19 cellular contexts compared by ENCODE assay signal in genomic region chr11:9528141-9528511, GRCh38. TPM values are rescaled to one million over a fixed set of nuclear protein-coding genes. Genes with fewer than 3 reads are reported as not detected.
DNase-seq lines count a peak whose midpoint lies in the region; ATAC-seq, FAIRE-seq and TF ChIP-seq lines count a peak whose summit lies in the region.
"Had no signal": no experiment of that assay in that cellular context is flagged by ENCODE, and none has a peak within 500 bp of the region (broad histone marks: within the 10 kb centered on the region; RNA-seq: fewer than 3 reads in every experiment).

No MANE protein-coding gene starts in this region.

- 85% methylated on average over 1 of the region's 1 CpG for WGBS in A549 (ENCODE audit: missing lambda C conversion rate)

- intact Hi-C loops in PC-3 (cut with micrococcal nuclease) = no loop called here
- intact Hi-C loops in colonic mucosa (cut with DNase I) = loop anchor here (10.0 kb wide), 1 partner anchor 47 kb away; the partner anchor contains the start of gene WEE1

- TSS peak; percentile 47 for BruUV-seq in PC-3 (replicated peaks; lab: Mats Ljungman, UMichigan)

- ATAC-seq in A549 (no peak), PC-3 (no peak), HG03196 (IDR thresholded peaks at IDR 0.05; ENCODE audit: unreplicated experiment) (no peak)
- ATAC-seq: natural killer cell treated with Interleukin-12 subunit alpha and Interleukin-12 subunit beta and Interleukin-15 and Interleukin-18, amount 100 ng/mL, for 72 hours; WTC11 had no signal

- H3K4me1 ChIP-seq in A549 = peaks cover 42% of the 10 kb centered on the region
- H3K4me1 ChIP-seq in PC-3 (ENCODE audit: insufficient read depth, low read length) = peaks cover 36% of the 10 kb centered on the region
- H3K4me1 ChIP-seq in colonic mucosa = peaks cover 5% of the 10 kb centered on the region
- H3K4me1 ChIP-seq in rectal smooth muscle tissue (ENCODE audit: control insufficient read depth, insufficient read depth, low read length) = peaks cover 23% of the 10 kb centered on the region

- H3K4me3 ChIP-seq in A549 (no peak overlapping the region), PC-3 (ENCODE audit: low read length) (peak overlapping the region; percentile 1; the same call in 1 of the 2 replicates), colonic mucosa (no peak overlapping the region), rectal smooth muscle tissue (ENCODE audit: low read length) (no peak overlapping the region)

- peak overlapping the region; percentile 73 for H3K4me2 ChIP-seq in A549
- peak overlapping the region; percentile 61 for H3K4me2 ChIP-seq in PC-3 (ENCODE audit: low read length)

- H3K9ac ChIP-seq in PC-3 (ENCODE audit: low read length) (peak overlapping the region; percentile 43), colonic mucosa (ENCODE audit: low read depth in 2 of 2, low read length in 2 of 2) (no peak overlapping the region), rectal smooth muscle tissue (ENCODE audit: low read length) (no peak overlapping the region)

- POLR2A ChIA-PET in A549 (lab: Yijun Ruan, JAX) (interaction anchor here (0.7 kb wide), 1 partner anchor 45 kb away, joined by 3 read pairs; the partner anchor contains the start of gene WEE1), PC-3 (lab: Charles Lee; ENCODE audit: unreplicated experiment) (no interaction called here)

- H3K36me3 ChIP-seq in PC-3 (ENCODE audit: low read depth, low read length) (peaks cover 6% of the 10 kb centered on the region; the same call in 1 of the 2 replicates), colonic mucosa (no peaks in the 10 kb centered on the region), rectal smooth muscle tissue (ENCODE audit: control insufficient read depth, insufficient read depth, low read length) (no peaks in the 10 kb centered on the region)

- DNase-seq in A549 (ENCODE audit: low read depth in 1 of 2, low spot score in 1 of 2) = no peak
- no peak for DNase-seq in PC-3
- no peak for DNase-seq in colonic mucosa
- no peak for DNase-seq in stimulated activated CD4-positive, alpha-beta T cell treated with anti-CD3 and anti-CD28 coated beads, Interleukin-4, amount 100 ng/mL, for 24 hours
- DNase-seq in activated T-cell treated with anti-CD3 and anti-CD28 coated beads for 4 hours = no peak
- DNase-seq in NCI-H524 (lab: John Stamatoyannopoulos, UW) = no peak
- DNase-seq: activated CD4-positive, alpha-beta T cell treated with anti-CD3 and anti-CD28 coated beads, Interleukin-2, amount 50 U/mL, for 4 hours; activated gamma-delta T cell; amniotic stem cell; effector CD4-positive, alpha-beta T cell; kidney glomerular epithelial cell; NCI-H146; NCI-H748 treated with DMSO at 0.1 percent for 48 hours; stimulated activated CD4-positive, alpha-beta T cell treated with anti-CD3 and anti-CD28 coated beads, Interleukin-12 subunit alpha, Interleukin-12 subunit beta, amount 100 ng/mL, for 4 hours; substantia nigra had no signal

- H3K27me3 ChIP-seq in PC-3 (ENCODE audit: low read length) (no peaks in the 10 kb centered on the region), colonic mucosa (no peaks in the 10 kb centered on the region), rectal smooth muscle tissue (ENCODE audit: control insufficient read depth, insufficient read depth, low read length) (no peaks in the 10 kb centered on the region)

- TF ChIP-seq RAD21 in A549 (conservative IDR thresholded peaks at IDR 0.05 in 1 of 2, IDR thresholded peaks at IDR 0.05 in 1 of 2) = no peak

- TF ChIP-seq CTCF in A549 (IDR thresholded peaks at IDR 0.05) = no peak
- no peak for TF ChIP-seq CTCF in PC-3 (conservative IDR thresholded peaks at IDR 0.05; ENCODE audit: low read depth, low read length)
- TF ChIP-seq CTCF in colonic mucosa (IDR thresholded peaks at IDR 0.05) = no peak

- H3K27ac ChIP-seq in A549 = peak overlapping the region; percentile 69 to 81; a peak in 5 of 6 replicates
- H3K27ac ChIP-seq in PC-3 (ENCODE audit: low read length) = peak overlapping the region; percentile 79
- peak overlapping the region; percentile 80 for H3K27ac ChIP-seq in colonic mucosa
- peak overlapping the region; percentile 58 for H3K27ac ChIP-seq in rectal smooth muscle tissue (ENCODE audit: low read depth, low read length)

- no peak for TF ChIP-seq EP300 in A549 (IDR thresholded peaks at IDR 0.05)

- H4K20me1 ChIP-seq in PC-3 (ENCODE audit: low read length) = no peaks in the 10 kb centered on the region

- H3K79me2 ChIP-seq in PC-3 (ENCODE audit: low read length) = no peaks in the 10 kb centered on the region

- no peaks in the 10 kb centered on the region for H3K9me2 ChIP-seq in PC-3 (replicated peaks; ENCODE audit: low read length)

- H3K9me3 ChIP-seq in A549 = no peaks in the 10 kb centered on the region
- H3K9me3 ChIP-seq in PC-3 (ENCODE audit: low read length) = no peaks in the 10 kb centered on the region
- no peaks in the 10 kb centered on the region for H3K9me3 ChIP-seq in colonic mucosa

- CTCF ChIA-PET in A549 (lab: Yijun Ruan, JAX) = interaction anchor here (1.1 to 2.7 kb wide), 3 partner anchors 21 to 85 kb away, joined by 3 to 15 read pairs (median 5); no protein-coding TSS in a partner anchor
- CTCF ChIA-PET in PC-3 (lab: Charles Lee) = no interaction called here

- H2AFZ ChIP-seq in PC-3 (ENCODE audit: low read length) = no peak overlapping the region

- no peaks in the 10 kb centered on the region for H3F3A ChIP-seq in PC-3 (ENCODE audit: low read length, unreplicated experiment)

- no peak for FAIRE-seq in A549 (lab: Jason Lieb, UNC)

- no peak for TF ChIP-seq POLR2A in A549 (IDR thresholded peaks at IDR 0.05; ENCODE audit: low read length)

TF ChIP-seq in A549, 52 proteins besides CTCF, POLR2A, EP300 and RAD21:
- peak; percentile 45 for TF ChIP-seq MAFK (IDR thresholded peaks at IDR 0.05; ENCODE audit: partially characterized antibody)
- no peak for TF ChIP-seq MAX (IDR thresholded peaks at IDR 0.05)
- TF ChIP-seq ZFP36 (IDR thresholded peaks at IDR 0.05; ENCODE audit: borderline replicate concordance, partially characterized antibody) = no peak

RNA-seq across cellular contexts. Expression of gene WEE1, which starts 45.3 kb away (rescaled TPM):
- polyA plus RNA-seq in A549 (2011; rRNA removed) (32.8 and 41.3 TPM in 2 replicates), A549 (2017; fragmentation: RNase III; extraction: RNeasy Plus Mini Kit Qiagen cat#74134 plus additional on column Dnase treatment) (18.6 to 19.5 TPM (median 18.6 TPM) in 3 replicates)
- polyA plus RNA-seq in A549 (2012; cell fraction: cytosol; rRNA removed) = 13.2 and 15.5 TPM in 2 replicates
- 24.6 and 34.6 TPM in 2 replicates for polyA plus RNA-seq in A549 (2012; cell fraction: nucleus; rRNA removed)
- 20.2 and 32.0 TPM in 2 replicates for polyA minus RNA-seq in A549 (2011; rRNA and poly(A)+ RNA removed)
- total RNA-seq in PC-3 (2014; rRNA removed) (45.1 and 46.9 TPM in 2 replicates), colonic mucosa (10 to 100 TPM; 27.8 to 37.9 TPM)
